Comparison of ENCODE assay signal across 27 cellular contexts in genomic region chr15:49456166-49456565, GRCh38. TPM values are rescaled to one million over a fixed set of nuclear protein-coding genes. Genes with fewer than 3 reads are reported as not detected.
"Had no signal": no experiment of that assay in that cellular context is flagged by ENCODE, and none has a peak within 500 bp of the region (broad histone marks: within the 10 kb centered on the region; RNA-seq: fewer than 3 reads in every experiment).

No MANE protein-coding gene starts in this region.

- H3K79me2 ChIP-seq: parathyroid adenoma had no signal

- H3K4me3 ChIP-seq: colonic mucosa, gastroesophageal sphincter, heart right ventricle, left lung, right lobe of liver, stomach, thoracic aorta, transverse colon, upper lobe of right lung had no signal

- H3K27me3 ChIP-seq: colonic mucosa, gastroesophageal sphincter, heart right ventricle, left lung, neutrophil, right lobe of liver, stomach, transverse colon, upper lobe of right lung had no signal

- H3K9me3 ChIP-seq: colonic mucosa, gastroesophageal sphincter, heart right ventricle, left lung, neutrophil, right lobe of liver, stomach, thoracic aorta, transverse colon, upper lobe of right lung had no signal

- H3K4me1 ChIP-seq: colonic mucosa, foreskin keratinocyte, left lung, parathyroid adenoma, right lobe of liver, upper lobe of right lung had no signal

- H3K27ac ChIP-seq: colonic mucosa, epithelial cell of prostate, foreskin keratinocyte, left lung, neutrophil, parathyroid adenoma, right lobe of liver, thoracic aorta, upper lobe of right lung had no signal

- H2AFZ ChIP-seq: parathyroid adenoma had no signal

- H3K9ac ChIP-seq: parathyroid adenoma had no signal

- H3K36me3 ChIP-seq: colonic mucosa, gastroesophageal sphincter, heart right ventricle, left lung, neutrophil, right lobe of liver, stomach, thoracic aorta, transverse colon, upper lobe of right lung had no signal

- DNase-seq: colonic mucosa; effector CD8-positive, alpha-beta T cell; endodermal cell; foreskin keratinocyte; heart right ventricle; hippocampal formation; left cardiac atrium; left lung; mesendoderm; natural killer cell; right lobe of liver; stimulated activated CD4-positive, alpha-beta T cell treated with anti-CD3 and anti-CD28 coated beads, Interleukin-2, amount 100 ng/mL, for 24 hours; stimulated activated CD4-positive, alpha-beta T cell treated with anti-CD3 and anti-CD28 coated beads, Interleukin-4, amount 100 ng/mL, for 24 hours; stimulated activated naive CD4-positive, alpha-beta T cell treated with Interleukin-2 at 50 U/mL for 16 hours; stomach; substantia nigra; transverse colon; upper lobe of right lung had no signal

RNA-seq across cellular contexts. Expression of gene FGF7, which starts 33.1 kb away (rescaled TPM):
- total RNA-seq: chondrocyte, endodermal cell, foreskin keratinocyte, kidney epithelial cell, lung microvascular endothelial cell, natural killer cell, progenitor cell of endocrine pancreas had no signal
- polyA plus RNA-seq: foreskin keratinocyte had no signal
